In genomic region chr9:85858351-85858750, GRCh38 we compare ENCODE assay signal across 1 cellular context.
TF ChIP-seq lines count a peak whose summit lies in the region.

No MANE protein-coding gene starts in this region.

TF ChIP-seq in H1, 55 proteins besides CTCF, POLR2A, EP300 and RAD21:
- TF ChIP-seq SIN3A (conservative IDR thresholded peaks at IDR 0.05 in 1 of 2, IDR thresholded peaks at IDR 0.05 in 1 of 2; ENCODE audit: low read depth in 1 of 2, low read length in 2 of 2) (no peak), NANOG (IDR thresholded peaks at IDR 0.05; ENCODE audit: insufficient read depth, low read depth, low read length, poor library complexity, severe bottlenecking) (no peak), CTBP2 (IDR thresholded peaks at IDR 0.05; ENCODE audit: borderline replicate concordance, insufficient read depth, insufficient read length, low read length) (no peak), SP1 (IDR thresholded peaks at IDR 0.05; ENCODE audit: low read depth, low read length) (no peak), TBP (IDR thresholded peaks at IDR 0.05; ENCODE audit: low read depth, low read length) (no peak), BACH1 (IDR thresholded peaks at IDR 0.05; ENCODE audit: low read length) (no peak), RBBP5 (IDR thresholded peaks at IDR 0.05; ENCODE audit: borderline replicate concordance, low read depth, low read length) (no peak), CBX5 (IDR thresholded peaks at IDR 0.05; ENCODE audit: low read depth, low read length) (no peak), POLR2AphosphoS5 (IDR thresholded peaks at IDR 0.05; ENCODE audit: low read depth, low read length) (no peak), CEBPB (IDR thresholded peaks at IDR 0.05; ENCODE audit: low read depth, low read length) (no peak), KDM4A (IDR thresholded peaks at IDR 0.05; ENCODE audit: low read depth, low read length, severe bottlenecking) (no peak), HDAC6 (IDR thresholded peaks at IDR 0.05; ENCODE audit: low read depth, low read length) (no peak), EZH2 (IDR thresholded peaks at IDR 0.05; ENCODE audit: low read depth, low read length, severe bottlenecking) (no peak), KDM5A (IDR thresholded peaks at IDR 0.05; ENCODE audit: low read length) (no peak), SRF (IDR thresholded peaks at IDR 0.05; ENCODE audit: low read depth, low read length) (no peak), USF2 (IDR thresholded peaks at IDR 0.05; ENCODE audit: low read length) (no peak), TAF1 (IDR thresholded peaks at IDR 0.05; ENCODE audit: low read depth, low read length) (no peak), JUN (IDR thresholded peaks at IDR 0.05; ENCODE audit: low read depth, low read length) (no peak)
TF ChIP-seq in H1: peak in this region for 0.
